1 cellular context compared by ENCODE assay signal in the genomic region with DNA sequence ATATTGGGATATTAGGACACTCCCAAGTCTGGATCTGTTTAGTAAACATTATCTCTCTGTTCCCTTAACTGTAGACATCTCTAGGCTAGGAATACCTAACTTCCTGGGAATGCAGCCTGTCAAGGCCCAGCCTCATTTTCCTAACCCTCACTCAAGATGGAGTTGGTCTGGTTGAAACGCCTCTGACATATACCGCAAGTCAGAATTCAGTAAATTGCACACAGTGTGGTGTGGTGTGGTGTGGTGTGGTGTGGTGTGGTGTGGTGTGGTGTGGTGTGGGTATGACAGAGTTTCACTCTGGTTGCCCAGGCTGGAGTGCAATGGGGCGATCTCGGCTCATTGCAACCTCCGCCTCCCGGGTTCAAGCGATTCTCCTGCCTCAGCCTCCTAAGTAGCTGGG. TPM values are rescaled to one million over a fixed set of nuclear protein-coding genes. Genes with fewer than 3 reads are reported as not detected.
"Had no signal": no experiment of that assay in that cellular context is flagged by ENCODE, and none has a peak within 500 bp of the region (broad histone marks: within the 10 kb centered on the region; RNA-seq: fewer than 3 reads in every experiment).

No MANE protein-coding gene starts in this region.

RNA-seq across cellular contexts. Expression of a gene that starts 30.5 kb away (rescaled TPM):
- total RNA-seq: osteocyte had no signal
